ENCODE assay signal across 9 cellular contexts in the genomic region with DNA sequence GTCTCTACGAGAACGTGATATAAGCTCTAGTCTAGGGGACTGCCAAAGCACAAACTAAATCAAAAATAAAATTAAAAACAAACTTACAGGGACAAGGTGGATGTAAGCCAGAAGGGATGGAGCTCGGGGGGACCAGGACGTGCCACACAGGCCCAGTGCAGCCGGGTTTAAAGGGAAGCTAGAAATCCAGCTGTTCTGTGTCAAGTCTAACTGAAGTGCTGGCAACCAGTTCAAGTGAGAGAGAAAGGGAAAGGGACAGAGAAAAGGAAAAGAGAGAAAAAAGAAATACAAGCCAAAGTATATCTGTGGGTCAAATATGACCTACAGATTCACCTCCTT.
DNase-seq lines count a peak whose midpoint lies in the region; ATAC-seq and TF ChIP-seq lines count a peak whose summit lies in the region.
"Had no signal": no experiment of that assay in that cellular context is flagged by ENCODE, and none has a peak within 500 bp of the region (broad histone marks: within the 10 kb centered on the region; RNA-seq: fewer than 3 reads in every experiment).

No MANE protein-coding gene starts in this region.

- H3K4me1 ChIP-seq in transverse colon: peaks cover 0 to 59% (median 10%) of the 10 kb centered on the region in 4 donors

- H3K4me3 ChIP-seq in coronary artery (peak overlapping the region; percentile 67), transverse colon (peak overlapping the region in 1 of 4 donors; percentile 11)

- peak overlapping the region; percentile 85 to 92 for H3K27ac ChIP-seq in coronary artery
- H3K27ac ChIP-seq in transverse colon: peak overlapping the region; percentile 55 to 66 (median 61)

- no peak for TF ChIP-seq EP300 in transverse colon (IDR thresholded peaks at IDR 0.05; ENCODE audit: low read depth)

- peak overlapping the region; percentile 61 for H3K4me3 Mint-ChIP-seq in activated T-cell treated with anti-CD3 and anti-CD28 coated beads, Interleukin-2, amount 50 U/mL, for 24 hours
- peak overlapping the region; percentile 33 for H3K4me3 Mint-ChIP-seq in mesothelial cell of epicardium
- peak overlapping the region in 1 of 10 donors; percentile 4 for H3K4me3 Mint-ChIP-seq in naive thymus-derived CD8-positive, alpha-beta T cell

- H3K36me3 ChIP-seq in transverse colon: no peaks in the 10 kb centered on the region

- in situ Hi-C loops in transverse colon (cut with MboI; ENCODE audit: low pct_ligation_motif_present in 1 of 4, low pct_unique_long_range_greater_than_20kb in 1 of 4, low sequenced_read_pairs in 3 of 4): no loop called here

- no peaks in the 10 kb centered on the region for H3K9me3 ChIP-seq in transverse colon

- WGBS in transverse colon (ENCODE audit: low coverage in 1 of 2), 2 donors: 78% methylated on average over 5 of the region's 5 CpGs; no CpG with 5 or more reads in 1 of the 2 donors

- no peaks in the 10 kb centered on the region for H3K27me3 ChIP-seq in transverse colon

- DNase-seq in activated T-cell treated with anti-CD3 and anti-CD28 coated beads, Interleukin-2, amount 50 U/mL, for 24 hours: no peak
- DNase-seq in activated T-cell treated with anti-CD3 and anti-CD28 coated beads, Interleukin-2, amount 50 U/mL, for 1 hour: no peak
- no peak for DNase-seq in coronary artery (ENCODE audit: low spot score)
- DNase-seq in mesothelial cell of epicardium (ENCODE audit: low spot score in 2 of 2, unreplicated experiment in 2 of 2): no peak
- DNase-seq in transverse colon: no peak
- DNase-seq in SIG-M5 treated with dmso at 0.1 percent for 504 hours (lab: John Stamatoyannopoulos, UW; ENCODE audit: unreplicated experiment): no peak
- DNase-seq in NCI-H146 (lab: John Stamatoyannopoulos, UW): no peak
- no peak for DNase-seq in naive thymus-derived CD8-positive, alpha-beta T cell
- DNase-seq: stimulated activated CD4-positive, alpha-beta T cell treated with anti-CD3 and anti-CD28 coated beads, Interleukin-1b, Interleukin-23, amount 100 ng/mL, for 48 hours had no signal

- intact Hi-C loops in transverse colon (cut with DNase I; ENCODE audit: low total_unique reads): no loop called here

- POLR2A ChIA-PET in naive thymus-derived CD8-positive, alpha-beta T cell (lab: Charles Lee): no interaction called here

- H3K4me1 Mint-ChIP-seq in activated T-cell treated with anti-CD3 and anti-CD28 coated beads, Interleukin-2, amount 50 U/mL, for 24 hours (ENCODE audit: low read depth): peaks cover 91% of the 10 kb centered on the region
- H3K4me1 Mint-ChIP-seq in mesothelial cell of epicardium: peaks cover 54% of the 10 kb centered on the region
- peaks cover 29 to 61% (median 56%) of the 10 kb centered on the region in 4 donors for H3K4me1 Mint-ChIP-seq in naive thymus-derived CD8-positive, alpha-beta T cell

- peaks cover 74% of the 10 kb centered on the region for H3K36me3 Mint-ChIP-seq in activated T-cell treated with anti-CD3 and anti-CD28 coated beads, Interleukin-2, amount 50 U/mL, for 24 hours (ENCODE audit: low read depth)
- no peaks in the 10 kb centered on the region for H3K36me3 Mint-ChIP-seq in mesothelial cell of epicardium
- peaks cover 0 to 5% (median 2%) of the 10 kb centered on the region in 3 donors for H3K36me3 Mint-ChIP-seq in naive thymus-derived CD8-positive, alpha-beta T cell

- H3K27me3 Mint-ChIP-seq in activated T-cell treated with anti-CD3 and anti-CD28 coated beads, Interleukin-2, amount 50 U/mL, for 24 hours: no peaks in the 10 kb centered on the region
- no peaks in the 10 kb centered on the region for H3K27me3 Mint-ChIP-seq in mesothelial cell of epicardium (ENCODE audit: low read depth)
- no peaks in the 10 kb centered on the region for H3K27me3 Mint-ChIP-seq in naive thymus-derived CD8-positive, alpha-beta T cell

- no peaks in the 10 kb centered on the region for H3K9me3 Mint-ChIP-seq in activated T-cell treated with anti-CD3 and anti-CD28 coated beads, Interleukin-2, amount 50 U/mL, for 24 hours
- no peaks in the 10 kb centered on the region for H3K9me3 Mint-ChIP-seq in mesothelial cell of epicardium
- H3K9me3 Mint-ChIP-seq in naive thymus-derived CD8-positive, alpha-beta T cell: no peaks in the 10 kb centered on the region

- no peak for ATAC-seq in naive thymus-derived CD8-positive, alpha-beta T cell

- TF ChIP-seq POLR2A in transverse colon (IDR thresholded peaks at IDR 0.05): no peak

- peak overlapping the region; percentile 96 for H3K27ac Mint-ChIP-seq in activated T-cell treated with anti-CD3 and anti-CD28 coated beads, Interleukin-2, amount 50 U/mL, for 24 hours
- peak overlapping the region; percentile 87 for H3K27ac Mint-ChIP-seq in mesothelial cell of epicardium
- peak overlapping the region in 5 of 10 donors; percentile 8 to 70 (median 41) for H3K27ac Mint-ChIP-seq in naive thymus-derived CD8-positive, alpha-beta T cell

- TF ChIP-seq CTCF in coronary artery (IDR thresholded peaks at IDR 0.05) (no peak), mesothelial cell of epicardium (IDR thresholded peaks at IDR 0.05; ENCODE audit: unreplicated experiment) (no peak), transverse colon (IDR thresholded peaks at IDR 0.05) (no peak)
